8 cellular contexts compared by ENCODE assay signal in genomic region chr11:82920227-82920626, GRCh38. TPM values are rescaled to one million over a fixed set of nuclear protein-coding genes. Genes with fewer than 3 reads are reported as not detected.
DNase-seq lines count a peak whose midpoint lies in the region; ATAC-seq and TF ChIP-seq lines count a peak whose summit lies in the region.
"Not testable (repeated sequence)": the region's sequence is repeated elsewhere in the genome, so short reads cannot be mapped to it uniquely, and the experiment has no call there.
"Had no signal": no experiment of that assay in that cellular context is flagged by ENCODE, and none has a peak within 500 bp of the region (broad histone marks: within the 10 kb centered on the region; RNA-seq: fewer than 3 reads in every experiment).

No MANE protein-coding gene starts in this region.

- not testable (repeated sequence) for H3K27me3 ChIP-seq in Caco-2 (replicated peaks; ENCODE audit: control insufficient read depth, insufficient read depth, low read length)

- intact Hi-C loops in Caco-2 (cut with micrococcal nuclease; ENCODE audit: unreplicated experiment), result loop anchor here (5.0 kb wide), 1 partner anchor 152 kb away; the partner anchor contains the start of gene RAB30

- H3K4me3 ChIP-seq in Caco-2 (ENCODE audit: low read depth, low read length), result not testable (repeated sequence)

- POLR2A ChIA-PET in Caco-2 (lab: Charles Lee), result interaction anchor here (0.8 kb wide), 1 partner anchor 152 kb away, joined by 4 read pairs; the partner anchor contains the start of gene RAB30

- peak overlapping the region; percentile 40 for H3K27ac ChIP-seq in KOPT-K1 (ENCODE audit: low read depth, low read length, poor library complexity, severe bottlenecking)

- ATAC-seq in activated CD8-positive, alpha-beta memory T cell treated with anti-CD3 and anti-CD28 coated beads, Interleukin-2, amount 10 ng/mL, durations not matched to agents 7 days and 5 days; stimulated activated effector memory CD8-positive, alpha-beta T cell treated with anti-CD3 and anti-CD28 coated beads, Interleukin-12 subunit alpha, Interleukin-12 subunit beta, amount 100 ng/mL, for 72 hours: not testable (repeated sequence)

- not testable (repeated sequence) for H3K27me3 Mint-ChIP-seq in Caco-2 (ENCODE audit: insufficient read depth, unreplicated experiment); T-helper 1 cell treated with Interleukin-12 subunit alpha and Interleukin-12 subunit beta and Interleukin-4 antibody, amounts not matched to agents 30 μg/mL and 1 μg/mL, for 36 hours (ENCODE audit: low read depth); activated CD8-positive, alpha-beta memory T cell treated with anti-CD3 and anti-CD28 coated beads, Interleukin-2, amount 10 ng/mL, durations not matched to agents 7 days and 5 days; activated naive CD8-positive, alpha-beta T cell treated with anti-CD3 and anti-CD28 coated beads for 36 hours; immature natural killer cell (ENCODE audit: low read depth in 3 of 3)

- not testable (repeated sequence) for TF ChIP-seq CTCF in Caco-2 (IDR thresholded peaks at IDR 0.05; ENCODE audit: insufficient read depth in 1 of 2, low read depth in 1 of 2, low read length in 1 of 2, severe bottlenecking in 1 of 2, unreplicated experiment in 1 of 2)

- H3K4me1 Mint-ChIP-seq in Caco-2 (ENCODE audit: low read depth, unreplicated experiment) (peaks cover 34% of the 10 kb centered on the region), immature natural killer cell (peaks cover 25 to 30% of the 10 kb centered on the region in 2 donors)
- H3K4me1 Mint-ChIP-seq in T-helper 1 cell treated with Interleukin-12 subunit alpha and Interleukin-12 subunit beta and Interleukin-4 antibody, amounts not matched to agents 30 μg/mL and 1 μg/mL, for 36 hours (ENCODE audit: low read depth), result peaks cover 47% of the 10 kb centered on the region
- peaks cover 36% of the 10 kb centered on the region for H3K4me1 Mint-ChIP-seq in activated CD8-positive, alpha-beta memory T cell treated with anti-CD3 and anti-CD28 coated beads, Interleukin-2, amount 10 ng/mL, durations not matched to agents 7 days and 5 days
- peaks cover 48% of the 10 kb centered on the region for H3K4me1 Mint-ChIP-seq in activated naive CD8-positive, alpha-beta T cell treated with anti-CD3 and anti-CD28 coated beads for 36 hours
- peaks cover 35% of the 10 kb centered on the region for H3K4me1 Mint-ChIP-seq in stimulated activated effector memory CD8-positive, alpha-beta T cell treated with anti-CD3 and anti-CD28 coated beads, Interleukin-12 subunit alpha, Interleukin-12 subunit beta, amount 100 ng/mL, for 72 hours

- H3K4me3 Mint-ChIP-seq in Caco-2 (ENCODE audit: unreplicated experiment), result peak overlapping the region; percentile 12
- peak overlapping the region; percentile 81 for H3K4me3 Mint-ChIP-seq in T-helper 1 cell treated with Interleukin-12 subunit alpha and Interleukin-12 subunit beta and Interleukin-4 antibody, amounts not matched to agents 30 μg/mL and 1 μg/mL, for 36 hours
- H3K4me3 Mint-ChIP-seq in activated CD8-positive, alpha-beta memory T cell treated with anti-CD3 and anti-CD28 coated beads, Interleukin-2, amount 10 ng/mL, durations not matched to agents 7 days and 5 days, result peak overlapping the region; percentile 65
- peak overlapping the region; percentile 68 for H3K4me3 Mint-ChIP-seq in activated naive CD8-positive, alpha-beta T cell treated with anti-CD3 and anti-CD28 coated beads for 36 hours
- peak overlapping the region; percentile 69 to 87 (median 84) for H3K4me3 Mint-ChIP-seq in immature natural killer cell
- peak overlapping the region; percentile 36 for H3K4me3 Mint-ChIP-seq in stimulated activated effector memory CD8-positive, alpha-beta T cell treated with anti-CD3 and anti-CD28 coated beads, Interleukin-12 subunit alpha, Interleukin-12 subunit beta, amount 100 ng/mL, for 72 hours

- peaks cover 12% of the 10 kb centered on the region for H3K4me1 ChIP-seq in Caco-2

- CTCF ChIA-PET in Caco-2 (lab: Charles Lee), result not testable (repeated sequence)
- CTCF ChIA-PET in activated CD8-positive, alpha-beta memory T cell treated with anti-CD3 and anti-CD28 coated beads, Interleukin-2, amount 10 ng/mL, durations not matched to agents 7 days and 5 days (lab: Charles Lee), result interaction anchor here (1.0 to 2.3 kb wide), 4 partner anchors 13 to 70 kb away, joined by 3 to 9 read pairs (median 4); partner anchors contain the start of gene DDIAS

- H3K9me3 Mint-ChIP-seq in Caco-2 (ENCODE audit: unreplicated experiment); activated CD8-positive, alpha-beta memory T cell treated with anti-CD3 and anti-CD28 coated beads, Interleukin-2, amount 10 ng/mL, durations not matched to agents 7 days and 5 days (ENCODE audit: low read depth); immature natural killer cell; stimulated activated effector memory CD8-positive, alpha-beta T cell treated with anti-CD3 and anti-CD28 coated beads, Interleukin-12 subunit alpha, Interleukin-12 subunit beta, amount 100 ng/mL, for 72 hours: not testable (repeated sequence)
- peaks cover 15% of the 10 kb centered on the region for H3K9me3 Mint-ChIP-seq in T-helper 1 cell treated with Interleukin-12 subunit alpha and Interleukin-12 subunit beta and Interleukin-4 antibody, amounts not matched to agents 30 μg/mL and 1 μg/mL, for 36 hours
- H3K9me3 Mint-ChIP-seq in activated naive CD8-positive, alpha-beta T cell treated with anti-CD3 and anti-CD28 coated beads for 36 hours, result peaks cover 16% of the 10 kb centered on the region

- not testable (repeated sequence) for DNase-seq in Caco-2; activated CD8-positive, alpha-beta memory T cell treated with anti-CD3 and anti-CD28 coated beads, Interleukin-2, amount 10 ng/mL, durations not matched to agents 7 days and 5 days; activated naive CD8-positive, alpha-beta T cell treated with anti-CD3 and anti-CD28 coated beads for 36 hours; stimulated activated effector memory CD8-positive, alpha-beta T cell treated with anti-CD3 and anti-CD28 coated beads, Interleukin-12 subunit alpha, Interleukin-12 subunit beta, amount 100 ng/mL, for 72 hours (ENCODE audit: low spot score in 2 of 2)
- peak; percentile 33 to 40 (median 39) for DNase-seq in immature natural killer cell

- not testable (repeated sequence) for H3K36me3 ChIP-seq in Caco-2 (ENCODE audit: control insufficient read depth, insufficient read depth, low read length)
- H3K36me3 ChIP-seq in KOPT-K1 (ENCODE audit: insufficient read depth, low read length), result peaks cover 82% of the 10 kb centered on the region

- H3K27ac Mint-ChIP-seq in Caco-2 (ENCODE audit: unreplicated experiment) (peak overlapping the region; percentile 58), immature natural killer cell (peak overlapping the region; percentile 89 to 97 (median 94))
- peak overlapping the region; percentile 92 for H3K27ac Mint-ChIP-seq in T-helper 1 cell treated with Interleukin-12 subunit alpha and Interleukin-12 subunit beta and Interleukin-4 antibody, amounts not matched to agents 30 μg/mL and 1 μg/mL, for 36 hours
- peak overlapping the region; percentile 94 for H3K27ac Mint-ChIP-seq in activated CD8-positive, alpha-beta memory T cell treated with anti-CD3 and anti-CD28 coated beads, Interleukin-2, amount 10 ng/mL, durations not matched to agents 7 days and 5 days
- peak overlapping the region; percentile 86 for H3K27ac Mint-ChIP-seq in activated naive CD8-positive, alpha-beta T cell treated with anti-CD3 and anti-CD28 coated beads for 36 hours
- peak overlapping the region; percentile 87 for H3K27ac Mint-ChIP-seq in stimulated activated effector memory CD8-positive, alpha-beta T cell treated with anti-CD3 and anti-CD28 coated beads, Interleukin-12 subunit alpha, Interleukin-12 subunit beta, amount 100 ng/mL, for 72 hours

- BruUV-seq in Caco-2 (replicated peaks; lab: Mats Ljungman, UMichigan), result not testable (repeated sequence)

- H3K36me3 Mint-ChIP-seq in Caco-2 (ENCODE audit: insufficient read depth, unreplicated experiment) (peaks cover 12% of the 10 kb centered on the region), immature natural killer cell (peaks cover 0 to 18% (median 5%) of the 10 kb centered on the region in 3 donors)
- H3K36me3 Mint-ChIP-seq in T-helper 1 cell treated with Interleukin-12 subunit alpha and Interleukin-12 subunit beta and Interleukin-4 antibody, amounts not matched to agents 30 μg/mL and 1 μg/mL, for 36 hours (ENCODE audit: low read depth), result peaks cover 37% of the 10 kb centered on the region
- peaks cover 68% of the 10 kb centered on the region for H3K36me3 Mint-ChIP-seq in activated CD8-positive, alpha-beta memory T cell treated with anti-CD3 and anti-CD28 coated beads, Interleukin-2, amount 10 ng/mL, durations not matched to agents 7 days and 5 days
- H3K36me3 Mint-ChIP-seq in activated naive CD8-positive, alpha-beta T cell treated with anti-CD3 and anti-CD28 coated beads for 36 hours, result peaks cover 92% of the 10 kb centered on the region
- peaks cover 14% of the 10 kb centered on the region for H3K36me3 Mint-ChIP-seq in stimulated activated effector memory CD8-positive, alpha-beta T cell treated with anti-CD3 and anti-CD28 coated beads, Interleukin-12 subunit alpha, Interleukin-12 subunit beta, amount 100 ng/mL, for 72 hours

- not testable (repeated sequence) for H3K9me3 ChIP-seq in Caco-2
- H3K9me3 ChIP-seq in KOPT-K1 (ENCODE audit: insufficient read depth, low read length, poor library complexity, severe bottlenecking), result peaks cover 11% of the 10 kb centered on the region

RNA-seq across cellular contexts. Expression of gene DDIAS, which starts 18.7 kb away (rescaled TPM):
- 20.1 and 22.0 TPM in 2 replicates for total RNA-seq in Caco-2 (2022)
- 10 to 100 TPM; 12.0 to 16.2 TPM for total RNA-seq in activated CD8-positive, alpha-beta memory T cell treated with anti-CD3 and anti-CD28 coated beads, Interleukin-2, amount 10 ng/mL, durations not matched to agents 7 days and 5 days
- total RNA-seq in activated naive CD8-positive, alpha-beta T cell treated with anti-CD3 and anti-CD28 coated beads for 36 hours, result 10 to 100 TPM; 28.8 to 31.8 TPM
- polyA plus RNA-seq in immature natural killer cell, result 1 to 10 TPM in 2 of 3 donors, not detected in 1; 1.4 to 2.4 TPM
- total RNA-seq: body of pancreas had no signal

RNA-seq across cellular contexts. Expression of gene PRCP, which starts 20.0 kb away (rescaled TPM):
- 107 TPM in 2 replicates for total RNA-seq in Caco-2 (2022)
- 10 to 100 TPM; 17.3 to 21.8 TPM for total RNA-seq in activated CD8-positive, alpha-beta memory T cell treated with anti-CD3 and anti-CD28 coated beads, Interleukin-2, amount 10 ng/mL, durations not matched to agents 7 days and 5 days
- total RNA-seq in activated naive CD8-positive, alpha-beta T cell treated with anti-CD3 and anti-CD28 coated beads for 36 hours, result 10 to 100 TPM; 30.3 to 30.8 TPM
- polyA plus RNA-seq in immature natural killer cell, result 100 to 1,000 TPM in 1 of 3 donors, 10 to 100 TPM in 2; 65.1 to 104 (median 80.0) TPM

Comparison
In these comparisons a context has a peak if more than half of its experiments do, and no peak if none do; other contexts are left out.
1. H3K4me3 Mint-ChIP-seq: peak in every context shown above with its lines; median percentile 84 in immature natural killer cell; 81 in T-helper 1 cell treated with Interleukin-12 subunit alpha and Interleukin-12 subunit beta and Interleukin-4 antibody, amounts not matched to agents 30 μg/mL and 1 μg/mL, for 36 hours; 68 in activated naive CD8-positive, alpha-beta T cell treated with anti-CD3 and anti-CD28 coated beads for 36 hours; 65 in activated CD8-positive, alpha-beta memory T cell treated with anti-CD3 and anti-CD28 coated beads, Interleukin-2, amount 10 ng/mL, durations not matched to agents 7 days and 5 days; 36 in stimulated activated effector memory CD8-positive, alpha-beta T cell treated with anti-CD3 and anti-CD28 coated beads, Interleukin-12 subunit alpha, Interleukin-12 subunit beta, amount 100 ng/mL, for 72 hours; 12 in Caco-2.